ENCODE assay signal across 1 cellular context in genomic region chr16:67843343-67843765, GRCh38.
TF ChIP-seq lines count a peak whose summit lies in the region.

No MANE protein-coding gene starts in this region.

TF ChIP-seq in endothelial cell of umbilical vein, 7 proteins besides CTCF, POLR2A, EP300 and RAD21:
- no peak for TF ChIP-seq EZH2 (IDR thresholded peaks at IDR 0.05; ENCODE audit: borderline replicate concordance, low read depth, low read length, severe bottlenecking)
- no peak for TF ChIP-seq MYC (IDR thresholded peaks at IDR 0.05; ENCODE audit: low read depth, low read length)
- no peak for TF ChIP-seq FOS (IDR thresholded peaks at IDR 0.05; ENCODE audit: borderline replicate concordance, insufficient read depth, low read length)
- no peak for TF ChIP-seq JUN (IDR thresholded peaks at IDR 0.05; ENCODE audit: borderline replicate concordance, insufficient read depth, insufficient read length, low read depth)
- TF ChIP-seq MAX (IDR thresholded peaks at IDR 0.05; ENCODE audit: insufficient read depth, insufficient read length) = no peak
- no peak for TF ChIP-seq GATA2 (IDR thresholded peaks at IDR 0.05; ENCODE audit: insufficient read depth, insufficient read length, low read depth, low read length)
TF ChIP-seq in endothelial cell of umbilical vein: peak in this region for 0.
